Comparison of ENCODE assay signal across 1 cellular context in the genomic region with DNA sequence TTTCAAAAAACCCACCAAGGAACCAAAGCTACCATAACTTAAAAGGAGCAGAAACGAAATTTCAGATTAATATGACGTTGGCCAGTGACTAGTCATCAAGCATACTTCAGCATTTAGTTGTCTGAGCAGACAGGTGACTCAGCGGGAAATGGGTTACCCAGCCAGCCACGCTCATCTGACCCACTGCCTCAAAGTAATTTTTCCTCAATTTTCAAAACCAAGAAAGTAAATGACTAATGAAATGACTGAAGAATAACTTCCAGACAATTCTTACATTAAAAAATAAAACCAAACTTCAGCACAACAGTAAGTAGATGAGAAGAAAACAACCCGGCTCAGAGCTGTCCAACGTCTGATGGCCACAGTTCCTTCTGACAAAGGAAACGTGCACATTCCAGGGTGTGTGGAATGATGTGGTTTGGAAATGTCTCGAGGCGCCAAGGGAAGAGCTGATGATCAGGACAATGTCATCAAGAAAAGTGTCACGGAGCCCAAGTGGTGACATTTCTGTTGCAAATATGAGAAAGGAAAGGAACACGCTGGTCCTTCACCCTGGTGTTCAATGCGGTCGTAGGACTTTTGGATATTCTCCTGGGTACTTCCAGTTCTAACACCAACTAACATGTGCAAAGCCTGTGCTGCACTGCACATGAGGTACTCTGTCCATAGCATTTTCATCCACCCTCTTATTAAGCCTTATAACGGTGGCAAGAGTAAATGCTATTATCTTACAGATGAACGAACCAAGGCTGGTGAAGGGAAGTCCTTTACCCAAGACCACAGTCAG.
TF ChIP-seq lines count a peak whose summit lies in the region.

No MANE protein-coding gene starts in this region.

TF ChIP-seq in K562, 482 proteins besides CTCF, POLR2A, EP300 and RAD21 (continued from another document):
- TF ChIP-seq EHMT2 (IDR thresholded peaks at IDR 0.05) (no peak), KLF10 (CRISPR knock-in tag; IDR thresholded peaks at IDR 0.05) (no peak), HNRNPUL1 (IDR thresholded peaks at IDR 0.05; ENCODE audit: low read length) (no peak), PTRF (tag; IDR thresholded peaks at IDR 0.05) (no peak), NCOA6 (IDR thresholded peaks at IDR 0.05) (no peak), ZNF12 (CRISPR knock-in tag; IDR thresholded peaks at IDR 0.05) (no peak), POLR2AphosphoS2 (IDR thresholded peaks at IDR 0.05; ENCODE audit: low read length) (no peak), MAFK (IDR thresholded peaks at IDR 0.05; ENCODE audit: low read length) (peak; percentile 81), PURB (CRISPR knock-in tag; IDR thresholded peaks at IDR 0.05; ENCODE audit: low read depth) (no peak), RBM14 (IDR thresholded peaks at IDR 0.05; ENCODE audit: borderline replicate concordance, insufficient read depth, low read depth, low read length) (no peak), DMBX1 (CRISPR knock-in tag; IDR thresholded peaks at IDR 0.05; ENCODE audit: borderline replicate concordance) (no peak), KLF1 (tag; IDR thresholded peaks at IDR 0.05) (no peak), ELF4 (CRISPR knock-in tag; IDR thresholded peaks at IDR 0.05) (no peak), POLR2H (tag; IDR thresholded peaks at IDR 0.05; ENCODE audit: low read depth) (no peak), ZNF584 (CRISPR knock-in tag; IDR thresholded peaks at IDR 0.05; ENCODE audit: low read depth) (no peak), FOXK2 (conservative IDR thresholded peaks at IDR 0.05 in 1 of 2, IDR thresholded peaks at IDR 0.05 in 1 of 2; ENCODE audit: low read depth in 2 of 2) (no peak), RFX1 (IDR thresholded peaks at IDR 0.05) (no peak), MCM7 (IDR thresholded peaks at IDR 0.05) (no peak), MXI1 (IDR thresholded peaks at IDR 0.05; ENCODE audit: low read depth, low read length) (no peak), C11orf30 (IDR thresholded peaks at IDR 0.05; ENCODE audit: low read depth) (peak; percentile 90), RBM22 (IDR thresholded peaks at IDR 0.05; ENCODE audit: low read depth, low read length, poor library complexity, severe bottlenecking) (no peak), CBFB (CRISPR knock-in tag; IDR thresholded peaks at IDR 0.05) (no peak), ZNF316 (IDR thresholded peaks at IDR 0.05) (peak; percentile 97), ILK (tag; IDR thresholded peaks at IDR 0.05; ENCODE audit: borderline replicate concordance, low read depth) (no peak), NR2C1 (IDR thresholded peaks at IDR 0.05) (no peak), NR2C1 (tag; IDR thresholded peaks at IDR 0.05) (no peak), HNRNPK (IDR thresholded peaks at IDR 0.05; ENCODE audit: low read depth, low read length, poor library complexity, severe bottlenecking) (no peak), MCM5 (IDR thresholded peaks at IDR 0.05; ENCODE audit: low read depth) (no peak), ZNF174 (CRISPR knock-in tag; IDR thresholded peaks at IDR 0.05) (no peak), NCOA2 (IDR thresholded peaks at IDR 0.05; ENCODE audit: partially characterized antibody in 2 of 2) (no peak), ATF1 (CRISPR knock-in tag; IDR thresholded peaks at IDR 0.05) (no peak), ATF1 (tag; IDR thresholded peaks at IDR 0.05) (0 out of 2 replicates have a peak, but pooled peaks have one; percentile 24), BACH1 (tag; IDR thresholded peaks at IDR 0.05) (peak; percentile 58; the same call in 1 of the 2 replicates), SMARCA4 (IDR thresholded peaks at IDR 0.05) (peak; percentile 37; the same call in 1 of the 2 replicates), MAFG (tag; conservative IDR thresholded peaks at IDR 0.05) (peak; percentile 91), DPF2 (IDR thresholded peaks at IDR 0.05) (peak; percentile 61), RBM15 (IDR thresholded peaks at IDR 0.05; ENCODE audit: insufficient read depth, low read length) (no peak), L3MBTL2 (IDR thresholded peaks at IDR 0.05) (no peak)
- TF ChIP-seq, protein P1, sequence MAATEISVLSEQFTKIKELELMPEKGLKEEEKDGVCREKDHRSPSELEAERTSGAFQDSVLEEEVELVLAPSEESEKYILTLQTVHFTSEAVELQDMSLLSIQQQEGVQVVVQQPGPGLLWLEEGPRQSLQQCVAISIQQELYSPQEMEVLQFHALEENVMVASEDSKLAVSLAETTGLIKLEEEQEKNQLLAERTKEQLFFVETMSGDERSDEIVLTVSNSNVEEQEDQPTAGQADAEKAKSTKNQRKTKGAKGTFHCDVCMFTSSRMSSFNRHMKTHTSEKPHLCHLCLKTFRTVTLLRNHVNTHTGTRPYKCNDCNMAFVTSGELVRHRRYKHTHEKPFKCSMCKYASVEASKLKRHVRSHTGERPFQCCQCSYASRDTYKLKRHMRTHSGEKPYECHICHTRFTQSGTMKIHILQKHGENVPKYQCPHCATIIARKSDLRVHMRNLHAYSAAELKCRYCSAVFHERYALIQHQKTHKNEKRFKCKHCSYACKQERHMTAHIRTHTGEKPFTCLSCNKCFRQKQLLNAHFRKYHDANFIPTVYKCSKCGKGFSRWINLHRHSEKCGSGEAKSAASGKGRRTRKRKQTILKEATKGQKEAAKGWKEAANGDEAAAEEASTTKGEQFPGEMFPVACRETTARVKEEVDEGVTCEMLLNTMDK (IDR thresholded peaks at IDR 0.05; ENCODE audit: borderline replicate concordance, insufficient read depth, low read depth, low read length, poor library complexity, severe bottlenecking) = no peak
- TF ChIP-seq, protein P2, sequence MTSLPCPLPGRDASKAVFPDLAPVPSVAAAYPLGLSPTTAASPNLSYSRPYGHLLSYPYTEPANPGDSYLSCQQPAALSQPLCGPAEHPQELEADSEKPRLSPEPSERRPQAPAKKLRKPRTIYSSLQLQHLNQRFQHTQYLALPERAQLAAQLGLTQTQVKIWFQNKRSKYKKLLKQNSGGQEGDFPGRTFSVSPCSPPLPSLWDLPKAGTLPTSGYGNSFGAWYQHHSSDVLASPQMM (CRISPR knock-in tag; IDR thresholded peaks at IDR 0.05) = no peak
- TF ChIP-seq, protein P3, sequence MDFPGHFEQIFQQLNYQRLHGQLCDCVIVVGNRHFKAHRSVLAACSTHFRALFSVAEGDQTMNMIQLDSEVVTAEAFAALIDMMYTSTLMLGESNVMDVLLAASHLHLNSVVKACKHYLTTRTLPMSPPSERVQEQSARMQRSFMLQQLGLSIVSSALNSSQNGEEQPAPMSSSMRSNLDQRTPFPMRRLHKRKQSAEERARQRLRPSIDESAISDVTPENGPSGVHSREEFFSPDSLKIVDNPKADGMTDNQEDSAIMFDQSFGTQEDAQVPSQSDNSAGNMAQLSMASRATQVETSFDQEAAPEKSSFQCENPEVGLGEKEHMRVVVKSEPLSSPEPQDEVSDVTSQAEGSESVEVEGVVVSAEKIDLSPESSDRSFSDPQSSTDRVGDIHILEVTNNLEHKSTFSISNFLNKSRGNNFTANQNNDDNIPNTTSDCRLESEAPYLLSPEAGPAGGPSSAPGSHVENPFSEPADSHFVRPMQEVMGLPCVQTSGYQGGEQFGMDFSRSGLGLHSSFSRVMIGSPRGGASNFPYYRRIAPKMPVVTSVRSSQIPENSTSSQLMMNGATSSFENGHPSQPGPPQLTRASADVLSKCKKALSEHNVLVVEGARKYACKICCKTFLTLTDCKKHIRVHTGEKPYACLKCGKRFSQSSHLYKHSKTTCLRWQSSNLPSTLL (IDR thresholded peaks at IDR 0.05) = no peak
- TF ChIP-seq, protein P4, sequence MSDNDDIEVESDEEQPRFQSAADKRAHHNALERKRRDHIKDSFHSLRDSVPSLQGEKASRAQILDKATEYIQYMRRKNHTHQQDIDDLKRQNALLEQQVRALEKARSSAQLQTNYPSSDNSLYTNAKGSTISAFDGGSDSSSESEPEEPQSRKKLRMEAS (CRISPR knock-in tag; IDR thresholded peaks at IDR 0.05) = no peak
- TF ChIP-seq, protein P5, sequence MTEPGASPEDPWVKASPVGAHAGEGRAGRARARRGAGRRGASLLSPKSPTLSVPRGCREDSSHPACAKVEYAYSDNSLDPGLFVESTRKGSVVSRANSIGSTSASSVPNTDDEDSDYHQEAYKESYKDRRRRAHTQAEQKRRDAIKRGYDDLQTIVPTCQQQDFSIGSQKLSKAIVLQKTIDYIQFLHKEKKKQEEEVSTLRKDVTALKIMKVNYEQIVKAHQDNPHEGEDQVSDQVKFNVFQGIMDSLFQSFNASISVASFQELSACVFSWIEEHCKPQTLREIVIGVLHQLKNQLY (CRISPR knock-in tag; conservative IDR thresholded peaks at IDR 0.05) = no peak
- TF ChIP-seq, protein P6, sequence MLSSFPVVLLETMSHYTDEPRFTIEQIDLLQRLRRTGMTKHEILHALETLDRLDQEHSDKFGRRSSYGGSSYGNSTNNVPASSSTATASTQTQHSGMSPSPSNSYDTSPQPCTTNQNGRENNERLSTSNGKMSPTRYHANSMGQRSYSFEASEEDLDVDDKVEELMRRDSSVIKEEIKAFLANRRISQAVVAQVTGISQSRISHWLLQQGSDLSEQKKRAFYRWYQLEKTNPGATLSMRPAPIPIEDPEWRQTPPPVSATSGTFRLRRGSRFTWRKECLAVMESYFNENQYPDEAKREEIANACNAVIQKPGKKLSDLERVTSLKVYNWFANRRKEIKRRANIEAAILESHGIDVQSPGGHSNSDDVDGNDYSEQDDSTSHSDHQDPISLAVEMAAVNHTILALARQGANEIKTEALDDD (IDR thresholded peaks at IDR 0.05) = peak; percentile 93
- TF ChIP-seq, protein P7, sequence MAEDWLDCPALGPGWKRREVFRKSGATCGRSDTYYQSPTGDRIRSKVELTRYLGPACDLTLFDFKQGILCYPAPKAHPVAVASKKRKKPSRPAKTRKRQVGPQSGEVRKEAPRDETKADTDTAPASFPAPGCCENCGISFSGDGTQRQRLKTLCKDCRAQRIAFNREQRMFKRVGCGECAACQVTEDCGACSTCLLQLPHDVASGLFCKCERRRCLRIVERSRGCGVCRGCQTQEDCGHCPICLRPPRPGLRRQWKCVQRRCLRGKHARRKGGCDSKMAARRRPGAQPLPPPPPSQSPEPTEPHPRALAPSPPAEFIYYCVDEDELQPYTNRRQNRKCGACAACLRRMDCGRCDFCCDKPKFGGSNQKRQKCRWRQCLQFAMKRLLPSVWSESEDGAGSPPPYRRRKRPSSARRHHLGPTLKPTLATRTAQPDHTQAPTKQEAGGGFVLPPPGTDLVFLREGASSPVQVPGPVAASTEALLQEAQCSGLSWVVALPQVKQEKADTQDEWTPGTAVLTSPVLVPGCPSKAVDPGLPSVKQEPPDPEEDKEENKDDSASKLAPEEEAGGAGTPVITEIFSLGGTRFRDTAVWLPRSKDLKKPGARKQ (CRISPR knock-in tag; IDR thresholded peaks at IDR 0.05) = no peak
- TF ChIP-seq, protein P8, sequence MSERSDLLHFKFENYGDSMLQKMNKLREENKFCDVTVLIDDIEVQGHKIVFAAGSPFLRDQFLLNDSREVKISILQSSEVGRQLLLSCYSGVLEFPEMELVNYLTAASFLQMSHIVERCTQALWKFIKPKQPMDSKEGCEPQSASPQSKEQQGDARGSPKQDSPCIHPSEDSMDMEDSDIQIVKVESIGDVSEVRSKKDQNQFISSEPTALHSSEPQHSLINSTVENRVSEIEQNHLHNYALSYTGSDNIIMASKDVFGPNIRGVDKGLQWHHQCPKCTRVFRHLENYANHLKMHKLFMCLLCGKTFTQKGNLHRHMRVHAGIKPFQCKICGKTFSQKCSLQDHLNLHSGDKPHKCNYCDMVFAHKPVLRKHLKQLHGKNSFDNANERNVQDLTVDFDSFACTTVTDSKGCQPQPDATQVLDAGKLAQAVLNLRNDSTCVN (CRISPR knock-in tag; IDR thresholded peaks at IDR 0.05) = no peak
- TF ChIP-seq, protein P9, sequence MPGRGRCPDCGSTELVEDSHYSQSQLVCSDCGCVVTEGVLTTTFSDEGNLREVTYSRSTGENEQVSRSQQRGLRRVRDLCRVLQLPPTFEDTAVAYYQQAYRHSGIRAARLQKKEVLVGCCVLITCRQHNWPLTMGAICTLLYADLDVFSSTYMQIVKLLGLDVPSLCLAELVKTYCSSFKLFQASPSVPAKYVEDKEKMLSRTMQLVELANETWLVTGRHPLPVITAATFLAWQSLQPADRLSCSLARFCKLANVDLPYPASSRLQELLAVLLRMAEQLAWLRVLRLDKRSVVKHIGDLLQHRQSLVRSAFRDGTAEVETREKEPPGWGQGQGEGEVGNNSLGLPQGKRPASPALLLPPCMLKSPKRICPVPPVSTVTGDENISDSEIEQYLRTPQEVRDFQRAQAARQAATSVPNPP (IDR thresholded peaks at IDR 0.05; ENCODE audit: borderline replicate concordance, insufficient read depth, insufficient read length) = no peak
- TF ChIP-seq, protein P10, sequence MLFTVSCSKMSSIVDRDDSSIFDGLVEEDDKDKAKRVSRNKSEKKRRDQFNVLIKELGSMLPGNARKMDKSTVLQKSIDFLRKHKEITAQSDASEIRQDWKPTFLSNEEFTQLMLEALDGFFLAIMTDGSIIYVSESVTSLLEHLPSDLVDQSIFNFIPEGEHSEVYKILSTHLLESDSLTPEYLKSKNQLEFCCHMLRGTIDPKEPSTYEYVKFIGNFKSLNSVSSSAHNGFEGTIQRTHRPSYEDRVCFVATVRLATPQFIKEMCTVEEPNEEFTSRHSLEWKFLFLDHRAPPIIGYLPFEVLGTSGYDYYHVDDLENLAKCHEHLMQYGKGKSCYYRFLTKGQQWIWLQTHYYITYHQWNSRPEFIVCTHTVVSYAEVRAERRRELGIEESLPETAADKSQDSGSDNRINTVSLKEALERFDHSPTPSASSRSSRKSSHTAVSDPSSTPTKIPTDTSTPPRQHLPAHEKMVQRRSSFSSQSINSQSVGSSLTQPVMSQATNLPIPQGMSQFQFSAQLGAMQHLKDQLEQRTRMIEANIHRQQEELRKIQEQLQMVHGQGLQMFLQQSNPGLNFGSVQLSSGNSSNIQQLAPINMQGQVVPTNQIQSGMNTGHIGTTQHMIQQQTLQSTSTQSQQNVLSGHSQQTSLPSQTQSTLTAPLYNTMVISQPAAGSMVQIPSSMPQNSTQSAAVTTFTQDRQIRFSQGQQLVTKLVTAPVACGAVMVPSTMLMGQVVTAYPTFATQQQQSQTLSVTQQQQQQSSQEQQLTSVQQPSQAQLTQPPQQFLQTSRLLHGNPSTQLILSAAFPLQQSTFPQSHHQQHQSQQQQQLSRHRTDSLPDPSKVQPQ (CRISPR knock-in tag; IDR thresholded peaks at IDR 0.05; ENCODE audit: borderline replicate concordance) = no peak
- TF ChIP-seq, protein P11, sequence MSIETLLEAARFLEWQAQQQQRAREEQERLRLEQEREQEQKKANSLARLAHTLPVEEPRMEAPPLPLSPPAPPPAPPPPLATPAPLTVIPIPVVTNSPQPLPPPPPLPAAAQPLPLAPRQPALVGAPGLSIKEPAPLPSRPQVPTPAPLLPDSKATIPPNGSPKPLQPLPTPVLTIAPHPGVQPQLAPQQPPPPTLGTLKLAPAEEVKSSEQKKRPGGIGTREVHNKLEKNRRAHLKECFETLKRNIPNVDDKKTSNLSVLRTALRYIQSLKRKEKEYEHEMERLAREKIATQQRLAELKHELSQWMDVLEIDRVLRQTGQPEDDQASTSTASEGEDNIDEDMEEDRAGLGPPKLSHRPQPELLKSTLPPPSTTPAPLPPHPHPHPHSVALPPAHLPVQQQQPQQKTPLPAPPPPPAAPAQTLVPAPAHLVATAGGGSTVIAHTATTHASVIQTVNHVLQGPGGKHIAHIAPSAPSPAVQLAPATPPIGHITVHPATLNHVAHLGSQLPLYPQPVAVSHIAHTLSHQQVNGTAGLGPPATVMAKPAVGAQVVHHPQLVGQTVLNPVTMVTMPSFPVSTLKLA (conservative IDR thresholded peaks at IDR 0.05) = no peak
- TF ChIP-seq, protein P12, sequence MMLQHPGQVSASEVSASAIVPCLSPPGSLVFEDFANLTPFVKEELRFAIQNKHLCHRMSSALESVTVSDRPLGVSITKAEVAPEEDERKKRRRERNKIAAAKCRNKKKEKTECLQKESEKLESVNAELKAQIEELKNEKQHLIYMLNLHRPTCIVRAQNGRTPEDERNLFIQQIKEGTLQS (IDR thresholded peaks at IDR 0.05) = peak; percentile 72
- TF ChIP-seq, protein P12 (CRISPR knock-in tag; conservative IDR thresholded peaks at IDR 0.05) = no peak
TF ChIP-seq in K562: peak in this region for 17.
